ENCODE assay signal across 2 cellular contexts in genomic region chr2:176493909-176494308, GRCh38.
TF ChIP-seq lines count a peak whose summit lies in the region.

No MANE protein-coding gene starts in this region.

TF ChIP-seq in K562, 482 proteins besides CTCF, POLR2A, EP300 and RAD21 (continued from another document):
- peak; percentile 73 for TF ChIP-seq SPI1 (IDR thresholded peaks at IDR 0.05; ENCODE audit: borderline replicate concordance, low read depth, low read length)
- TF ChIP-seq SREBF2 (CRISPR knock-in tag; IDR thresholded peaks at IDR 0.05): no peak
- no peak for TF ChIP-seq ZNF41 (CRISPR knock-in tag; conservative IDR thresholded peaks at IDR 0.05)

TF ChIP-seq in GM23338, 12 proteins besides CTCF, POLR2A, EP300 and RAD21 (continued from another document):
- no peak for TF ChIP-seq ETS1 (IDR thresholded peaks at IDR 0.05)
- no peak for TF ChIP-seq ZNF114 (CRISPR knock-in tag; IDR thresholded peaks at IDR 0.05)
- TF ChIP-seq NANOG (IDR thresholded peaks at IDR 0.05; ENCODE audit: borderline replicate concordance): no peak
- no peak for TF ChIP-seq JUNB (IDR thresholded peaks at IDR 0.05; ENCODE audit: unreplicated experiment)
- no peak for TF ChIP-seq STAT1 (IDR thresholded peaks at IDR 0.05; ENCODE audit: unreplicated experiment)
- TF ChIP-seq CREB1 (CRISPR knock-in tag; IDR thresholded peaks at IDR 0.05; ENCODE audit: low read depth): no peak
